Comparison of ENCODE assay signal across 33 cellular contexts in genomic region chr9:106818034-106818433, GRCh38.
"Had no signal": no experiment of that assay in that cellular context is flagged by ENCODE, and none has a peak within 500 bp of the region (broad histone marks: within the 10 kb centered on the region; RNA-seq: fewer than 3 reads in every experiment).

No MANE protein-coding gene starts in this region.

- ATAC-seq: activated naive CD4-positive, alpha-beta T cell treated with anti-CD3 and anti-CD28 coated beads, Interleukin-2, amount 50 U/mL, for 72 hours; activated naive CD8-positive, alpha-beta T cell treated with anti-CD3 and anti-CD28 coated beads, Interleukin-2, amount 50 U/mL, for 24 hours; activated T-cell treated with anti-CD3 and anti-CD28 coated beads, Interleukin-2, amount 50 U/mL, for 4 hours; activated T-cell treated with anti-CD3 and anti-CD28 coated beads, Interleukin-2, amount 50 U/mL, for 72 hours; activated T-helper 17 cell treated with anti-CD3 and anti-CD28 coated beads, Interleukin-2, amount 50 U/mL, for 72 hours; body of pancreas had no signal

- FAIRE-seq: astrocyte, bronchial epithelial cell had no signal

- H3K36me3 ChIP-seq: adrenal gland, ascending aorta, brain microvascular endothelial cell, breast epithelium, cardiac muscle cell had no signal

- H3K4me1 ChIP-seq: adrenal gland, ascending aorta, body of pancreas, breast epithelium had no signal

- H3K4me3 ChIP-seq: adrenal gland, ascending aorta, body of pancreas, breast epithelium, cardiac muscle cell had no signal

- H3K9me3 ChIP-seq: adrenal gland, ascending aorta, body of pancreas, breast epithelium had no signal

- DNase-seq: activated effector memory CD4-positive, alpha-beta T cell treated with anti-CD3 and anti-CD28 coated beads, Interleukin-2, amount 50 U/mL, for 16 hours; activated effector memory CD4-positive, alpha-beta T cell treated with Interleukin-2 at 50 U/mL for 16 hours; activated gamma-delta T cell; activated gamma-delta T cell treated with Interleukin-2 at 50 U/mL for 16 hours; activated naive CD4-positive, alpha-beta T cell; activated naive CD4-positive, alpha-beta T cell treated with anti-CD3 and anti-CD28 coated beads for 36 hours; activated naive CD4-positive, alpha-beta T cell treated with anti-CD3 and anti-CD28 coated beads, Interleukin-2, amount 10 ng/mL, durations not matched to agents 7 days and 5 days; activated naive CD4-positive, alpha-beta T cell treated with anti-CD3 and anti-CD28 coated beads, Interleukin-2, amount 50 U/mL, for 16 hours; activated naive CD4-positive, alpha-beta T cell treated with Interleukin-2 at 50 U/mL for 16 hours; activated naive CD8-positive, alpha-beta T cell treated with anti-CD3 and anti-CD28 coated beads for 36 hours; activated naive CD8-positive, alpha-beta T cell treated with anti-CD3 and anti-CD28 coated beads, Interleukin-2, amount 10 ng/mL, durations not matched to agents 7 days and 5 days; activated naive CD8-positive, alpha-beta T cell treated with anti-CD3 and anti-CD28 coated beads, Interleukin-2, amount 50 U/mL, for 24 hours; activated T-cell treated with anti-CD3 and anti-CD28 coated beads, Interleukin-2, amount 50 U/mL, for 24 hours; activated T-cell treated with anti-CD3 and anti-CD28 coated beads, Interleukin-2, amount 50 U/mL, for 4 hours; activated T-cell treated with anti-CD3 and anti-CD28 coated beads, Interleukin-2, amount 50 U/mL, for 48 hours; activated T-cell treated with anti-CD3 and anti-CD28 coated beads, Interleukin-2, amount 50 U/mL, for 72 hours; adrenal gland; amniotic stem cell; amygdala; anterior cingulate cortex; aorta; body of pancreas; brain microvascular endothelial cell; caudate nucleus; central memory CD4-positive, alpha-beta T cell; cerebellar nuclear complex had no signal

- H3K27ac ChIP-seq: adrenal gland, ascending aorta, body of pancreas, brain microvascular endothelial cell, breast epithelium, cardiac muscle cell had no signal
